ENCODE assay signal across 33 cellular contexts in the genomic region with DNA sequence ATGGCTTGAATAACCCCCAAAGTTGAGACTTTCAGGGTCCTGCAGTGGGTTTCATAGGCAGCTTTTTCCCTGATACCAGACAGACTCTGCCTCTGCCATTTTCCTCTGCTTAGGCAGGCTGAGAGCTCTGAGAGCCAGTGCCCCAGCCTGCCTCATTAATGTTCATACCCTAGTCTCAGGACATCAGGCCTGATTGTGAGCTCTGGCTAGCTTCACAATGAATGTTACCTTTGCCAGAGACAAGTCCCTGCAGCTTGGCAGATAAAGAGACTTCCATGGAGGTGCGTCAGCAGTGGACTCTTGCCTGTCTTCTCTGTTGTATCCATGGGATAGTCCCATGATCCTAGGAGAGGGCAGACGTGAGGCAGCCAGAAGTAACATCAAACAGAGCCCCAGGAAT.
"Had no signal": no experiment of that assay in that cellular context is flagged by ENCODE, and none has a peak within 500 bp of the region (broad histone marks: within the 10 kb centered on the region; RNA-seq: fewer than 3 reads in every experiment).

No MANE protein-coding gene starts in this region.

- H3K9me3 ChIP-seq: adrenal gland, ascending aorta, body of pancreas, breast epithelium had no signal

- H3K36me3 ChIP-seq: adrenal gland, ascending aorta, brain microvascular endothelial cell, breast epithelium, cardiac muscle cell had no signal

- ATAC-seq: activated naive CD4-positive, alpha-beta T cell treated with anti-CD3 and anti-CD28 coated beads, Interleukin-2, amount 50 U/mL, for 72 hours; activated naive CD8-positive, alpha-beta T cell treated with anti-CD3 and anti-CD28 coated beads, Interleukin-2, amount 50 U/mL, for 24 hours; activated T-cell treated with anti-CD3 and anti-CD28 coated beads, Interleukin-2, amount 50 U/mL, for 4 hours; activated T-cell treated with anti-CD3 and anti-CD28 coated beads, Interleukin-2, amount 50 U/mL, for 72 hours; activated T-helper 17 cell treated with anti-CD3 and anti-CD28 coated beads, Interleukin-2, amount 50 U/mL, for 72 hours; body of pancreas had no signal

- H3K4me1 ChIP-seq: adrenal gland, ascending aorta, body of pancreas, breast epithelium had no signal

- H3K27me3 ChIP-seq: adrenal gland, ascending aorta, body of pancreas, brain microvascular endothelial cell, breast epithelium, cardiac muscle cell had no signal

- H3K4me3 ChIP-seq: adrenal gland, ascending aorta, body of pancreas, breast epithelium, cardiac muscle cell had no signal

- DNase-seq: activated effector memory CD4-positive, alpha-beta T cell treated with anti-CD3 and anti-CD28 coated beads, Interleukin-2, amount 50 U/mL, for 16 hours; activated effector memory CD4-positive, alpha-beta T cell treated with Interleukin-2 at 50 U/mL for 16 hours; activated gamma-delta T cell; activated gamma-delta T cell treated with Interleukin-2 at 50 U/mL for 16 hours; activated naive CD4-positive, alpha-beta T cell; activated naive CD4-positive, alpha-beta T cell treated with anti-CD3 and anti-CD28 coated beads for 36 hours; activated naive CD4-positive, alpha-beta T cell treated with anti-CD3 and anti-CD28 coated beads, Interleukin-2, amount 10 ng/mL, durations not matched to agents 7 days and 5 days; activated naive CD4-positive, alpha-beta T cell treated with anti-CD3 and anti-CD28 coated beads, Interleukin-2, amount 50 U/mL, for 16 hours; activated naive CD4-positive, alpha-beta T cell treated with Interleukin-2 at 50 U/mL for 16 hours; activated naive CD8-positive, alpha-beta T cell treated with anti-CD3 and anti-CD28 coated beads for 36 hours; activated naive CD8-positive, alpha-beta T cell treated with anti-CD3 and anti-CD28 coated beads, Interleukin-2, amount 10 ng/mL, durations not matched to agents 7 days and 5 days; activated naive CD8-positive, alpha-beta T cell treated with anti-CD3 and anti-CD28 coated beads, Interleukin-2, amount 50 U/mL, for 24 hours; activated T-cell treated with anti-CD3 and anti-CD28 coated beads for 4 hours; activated T-cell treated with anti-CD3 and anti-CD28 coated beads, Interleukin-2, amount 50 U/mL, for 1 hour; activated T-cell treated with anti-CD3 and anti-CD28 coated beads, Interleukin-2, amount 50 U/mL, for 24 hours; activated T-cell treated with anti-CD3 and anti-CD28 coated beads, Interleukin-2, amount 50 U/mL, for 4 hours; activated T-cell treated with anti-CD3 and anti-CD28 coated beads, Interleukin-2, amount 50 U/mL, for 48 hours; activated T-cell treated with anti-CD3 and anti-CD28 coated beads, Interleukin-2, amount 50 U/mL, for 72 hours; amniotic stem cell; amygdala; anterior cingulate cortex; aorta; body of pancreas; brain microvascular endothelial cell; caudate nucleus; central memory CD4-positive, alpha-beta T cell; cerebellar nuclear complex had no signal

- H3K27ac ChIP-seq: adrenal gland, ascending aorta, body of pancreas, brain microvascular endothelial cell, breast epithelium, cardiac muscle cell had no signal
